Comparison of ENCODE assay signal across 18 cellular contexts in genomic region chr18:23353459-23353858, GRCh38.
A peak's percentile ranks its signal among the peaks of the same experiment; 100 is the strongest.
DNase-seq lines count a peak whose midpoint lies in the region; ATAC-seq and FAIRE-seq lines count a peak whose summit lies in the region.
"Had no signal": no experiment of that assay in that cellular context is flagged by ENCODE, and none has a peak within 500 bp of the region (broad histone marks: within the 10 kb centered on the region; RNA-seq: fewer than 3 reads in every experiment).

No MANE protein-coding gene starts in this region.

- peak; percentile 50 for FAIRE-seq in GM18507 (lab: Jason Lieb, UNC)
- FAIRE-seq: astrocyte, urothelium cell line had no signal

- DNase-seq in GM18507 (ENCODE audit: extremely low spot score, insufficient read length, low read depth) (no peak), left kidney (ENCODE audit: low read depth, low spot score) (peak; percentile 40), GM19240 (ENCODE audit: insufficient read length, low spot score) (no peak), pons (ENCODE audit: low spot score) (no peak), glomerular visceral epithelial cell (ENCODE audit: extremely low spot score) (no peak)
- DNase-seq in activated CD8-positive, alpha-beta memory T cell treated with anti-CD3 and anti-CD28 coated beads, Interleukin-2, amount 50 U/mL, for 4 hours: no peak
- DNase-seq: activated CD8-positive, alpha-beta memory T cell treated with anti-CD3 and anti-CD28 coated beads for 24 hours; Caco-2; colonic mucosa; gastrocnemius medialis; naive B cell; NCI-H748 treated with DMSO at 0.1 percent for 48 hours; spleen; WERI-Rb-1 had no signal

- ATAC-seq in GM19463 (IDR thresholded peaks at IDR 0.05; ENCODE audit: unreplicated experiment): peak; percentile 60
- peak; percentile 36 for ATAC-seq in HG02981 (IDR thresholded peaks at IDR 0.05; ENCODE audit: unreplicated experiment)
- ATAC-seq: gastrocnemius medialis had no signal
